Comparison of ENCODE assay signal across 26 cellular contexts in genomic region chr12:111699-112591, GRCh38. TPM values are rescaled to one million over a fixed set of nuclear protein-coding genes. Genes with fewer than 3 reads are reported as not detected.
DNase-seq lines count a peak whose midpoint lies in the region; ATAC-seq, FAIRE-seq and TF ChIP-seq lines count a peak whose summit lies in the region.
"Had no signal": no experiment of that assay in that cellular context is flagged by ENCODE, and none has a peak within 500 bp of the region (broad histone marks: within the 10 kb centered on the region; RNA-seq: fewer than 3 reads in every experiment).

No MANE protein-coding gene starts in this region.

- POLR2A ChIA-PET in HEK293T (lab: Yijun Ruan, JAX): no interaction called here
- POLR2A ChIA-PET in Caco-2 (lab: Charles Lee): no interaction called here

- 30 to 46% (median 32%) methylated on average over 12 of the region's 12 CpGs for WGBS in small intestine, 3 donors

- no peaks in the 10 kb centered on the region for H3K79me2 ChIP-seq in OCI-LY3 (ENCODE audit: low read length)

- H3K4me1 Mint-ChIP-seq in CD14-positive monocyte: peaks cover 40% of the 10 kb centered on the region
- H3K4me1 Mint-ChIP-seq in Caco-2 (ENCODE audit: low read depth, unreplicated experiment): peaks cover 13% of the 10 kb centered on the region
- H3K4me1 Mint-ChIP-seq in Calu3 (ENCODE audit: low read depth, unreplicated experiment): peaks cover 6% of the 10 kb centered on the region

- no peaks in the 10 kb centered on the region for H3K9me3 Mint-ChIP-seq in CD14-positive monocyte
- H3K9me3 Mint-ChIP-seq in Caco-2 (ENCODE audit: unreplicated experiment): no peaks in the 10 kb centered on the region
- no peaks in the 10 kb centered on the region for H3K9me3 Mint-ChIP-seq in Calu3 (ENCODE audit: low read depth, unreplicated experiment)
- H3K9me3 Mint-ChIP-seq: activated naive CD8-positive, alpha-beta T cell treated with anti-CD3 and anti-CD28 coated beads, Interleukin-2, amount 10 ng/mL, durations not matched to agents 7 days and 5 days had no signal

- H3K36me3 Mint-ChIP-seq in CD14-positive monocyte (no peaks in the 10 kb centered on the region), Caco-2 (ENCODE audit: insufficient read depth, unreplicated experiment) (no peaks in the 10 kb centered on the region), Calu3 (ENCODE audit: insufficient read depth, unreplicated experiment) (no peaks in the 10 kb centered on the region)
- H3K36me3 Mint-ChIP-seq: activated naive CD8-positive, alpha-beta T cell treated with anti-CD3 and anti-CD28 coated beads, Interleukin-2, amount 10 ng/mL, durations not matched to agents 7 days and 5 days had no signal

- H3K27me3 Mint-ChIP-seq in CD14-positive monocyte (ENCODE audit: low read depth in 3 of 3) (peaks cover 6 to 11% (median 9%) of the 10 kb centered on the region in 3 donors), Caco-2 (ENCODE audit: insufficient read depth, unreplicated experiment) (peaks cover 9% of the 10 kb centered on the region), Calu3 (ENCODE audit: unreplicated experiment) (peaks cover 73% of the 10 kb centered on the region)

- peak overlapping the region; percentile 68 to 94 for H3K4me3 Mint-ChIP-seq in CD14-positive monocyte
- H3K4me3 Mint-ChIP-seq in Caco-2 (ENCODE audit: unreplicated experiment): no peak overlapping the region
- H3K4me3 Mint-ChIP-seq in Calu3 (ENCODE audit: low read depth, unreplicated experiment): no peak overlapping the region
- H3K4me3 Mint-ChIP-seq: activated naive CD8-positive, alpha-beta T cell treated with anti-CD3 and anti-CD28 coated beads, Interleukin-2, amount 10 ng/mL, durations not matched to agents 7 days and 5 days had no signal

- FAIRE-seq in small intestine (lab: Jason Lieb, UNC): no peak
- FAIRE-seq: D721Med, urothelium cell line had no signal

- H3K9me3 ChIP-seq in OCI-LY3 (ENCODE audit: insufficient read depth, low read length): no peaks in the 10 kb centered on the region
- H3K9me3 ChIP-seq in mucosa of descending colon: no peaks in the 10 kb centered on the region
- no peaks in the 10 kb centered on the region for H3K9me3 ChIP-seq in Caco-2
- no peaks in the 10 kb centered on the region for H3K9me3 ChIP-seq in small intestine (ENCODE audit: control insufficient read depth, low read depth)
- H3K9me3 ChIP-seq: esophagus squamous epithelium, SJSA1 had no signal

- peak overlapping the region; percentile 62 for H3K4me2 ChIP-seq in OCI-LY3 (ENCODE audit: low read length)

- DNase-seq in CD14-positive monocyte (ENCODE audit: low spot score): peak; percentile 77
- DNase-seq in HEK293T (ENCODE audit: extremely low spot score): no peak
- peak in 1 of 3 donors; percentile 18 for DNase-seq in mucosa of descending colon
- no peak for DNase-seq in Caco-2
- DNase-seq in small intestine: no peak
- no peak for DNase-seq in Calu3
- DNase-seq: activated CD8-positive, alpha-beta memory T cell treated with anti-CD3 and anti-CD28 coated beads, Interleukin-2, amount 50 U/mL, for 4 hours; activated naive CD8-positive, alpha-beta T cell treated with anti-CD3 and anti-CD28 coated beads, Interleukin-2, amount 10 ng/mL, durations not matched to agents 7 days and 5 days; effector CD8-positive, alpha-beta T cell; esophagus squamous epithelium; GOT3; NCI-H1417; NCI-H2107; NCI-H510A; PC-3 had no signal

- H3K27ac ChIP-seq in OCI-LY3 (ENCODE audit: low read length) (0 out of 2 replicates have a peak overlapping the region, but pooled peaks have one; percentile 21), small intestine (ENCODE audit: low read depth in 1 of 2, low read length in 1 of 2) (no peak overlapping the region)
- H3K27ac ChIP-seq: esophagus squamous epithelium, SJSA1, VCaP had no signal

- CTCF ChIA-PET in HEK293T (lab: Yijun Ruan, JAX): interaction anchor here (1.1 kb wide), 1 partner anchor 108 kb away, joined by 4 read pairs; no protein-coding TSS in a partner anchor
- CTCF ChIA-PET in Caco-2 (lab: Charles Lee): no interaction called here
- CTCF ChIA-PET in Calu3 (lab: Charles Lee): no interaction called here

- ATAC-seq in mucosa of descending colon: peak; percentile 34
- ATAC-seq in GM18909 (IDR thresholded peaks at IDR 0.05; ENCODE audit: poor library complexity, unreplicated experiment): no peak
- ATAC-seq: PC-3 had no signal

- H3K36me3 ChIP-seq in OCI-LY3 (replicated peaks; ENCODE audit: low read depth, low read length) (no peaks in the 10 kb centered on the region), mucosa of descending colon (ENCODE audit: low read depth) (no peaks in the 10 kb centered on the region), Caco-2 (ENCODE audit: control insufficient read depth, insufficient read depth, low read length) (no peaks in the 10 kb centered on the region), small intestine (ENCODE audit: control insufficient read depth in 2 of 2, insufficient read depth in 2 of 2, low read length in 2 of 2) (no peaks in the 10 kb centered on the region)
- H3K36me3 ChIP-seq: esophagus squamous epithelium, SJSA1 had no signal

- H3K9ac ChIP-seq in OCI-LY3 (ENCODE audit: low read length): no peak overlapping the region

- peak overlapping the region; percentile 78 for H2AFZ ChIP-seq in OCI-LY3 (ENCODE audit: low read depth, low read length)

- no peak for TF ChIP-seq CTCF in CD14-positive monocyte (IDR thresholded peaks at IDR 0.05)
- no peak for TF ChIP-seq CTCF in OCI-LY3 (IDR thresholded peaks at IDR 0.05; ENCODE audit: low read depth, low read length)
- no peak for TF ChIP-seq CTCF in mucosa of descending colon (IDR thresholded peaks at IDR 0.05)
- no peak for TF ChIP-seq CTCF in Caco-2 (IDR thresholded peaks at IDR 0.05; ENCODE audit: insufficient read depth in 1 of 2, low read depth in 1 of 2, low read length in 1 of 2, severe bottlenecking in 1 of 2, unreplicated experiment in 1 of 2)
- no peak for TF ChIP-seq CTCF in Calu3 (IDR thresholded peaks at IDR 0.05; ENCODE audit: unreplicated experiment)

- H3K4me3 ChIP-seq in OCI-LY3 (ENCODE audit: low read length) (peak overlapping the region; percentile 17; the same call in 1 of the 2 replicates), mucosa of descending colon (no peak overlapping the region), Caco-2 (ENCODE audit: low read depth, low read length) (no peak overlapping the region), small intestine (ENCODE audit: low read depth in 1 of 2, low read length in 2 of 2) (no peak overlapping the region)
- H3K4me3 ChIP-seq: esophagus squamous epithelium, SJSA1 had no signal

- intact Hi-C loops in CD14-positive monocyte (cut with micrococcal nuclease): no loop called here
- intact Hi-C loops in mucosa of descending colon (cut with DNase I, micrococcal nuclease): no loop called here
- intact Hi-C loops in Caco-2 (cut with micrococcal nuclease; ENCODE audit: unreplicated experiment): no loop called here
- intact Hi-C loops in Calu3 (cut with micrococcal nuclease; ENCODE audit: unreplicated experiment): no loop called here

- no peaks in the 10 kb centered on the region for H4K20me1 ChIP-seq in OCI-LY3 (ENCODE audit: insufficient read depth, low read length)

- H3K27me3 ChIP-seq in OCI-LY3 (ENCODE audit: low read depth, low read length) (no peaks in the 10 kb centered on the region; the same call in 1 of the 2 replicates), Caco-2 (replicated peaks; ENCODE audit: control insufficient read depth, insufficient read depth, low read length) (no peaks in the 10 kb centered on the region), small intestine (ENCODE audit: control insufficient read depth in 2 of 2, insufficient read depth in 2 of 2, low read length in 2 of 2) (no peaks in the 10 kb centered on the region)

- peak overlapping the region; percentile 89 to 98 (median 95) for H3K27ac Mint-ChIP-seq in CD14-positive monocyte
- H3K27ac Mint-ChIP-seq in Caco-2 (ENCODE audit: unreplicated experiment): no peak overlapping the region
- no peak overlapping the region for H3K27ac Mint-ChIP-seq in Calu3 (ENCODE audit: unreplicated experiment)
- H3K27ac Mint-ChIP-seq: activated naive CD8-positive, alpha-beta T cell treated with anti-CD3 and anti-CD28 coated beads, Interleukin-2, amount 10 ng/mL, durations not matched to agents 7 days and 5 days had no signal

- no TSS peak for BruUV-seq in Caco-2 (replicated peaks; lab: Mats Ljungman, UMichigan)
- no TSS peak for BruUV-seq in Calu3 (replicated peaks; lab: Mats Ljungman, UMichigan)

- H3K4me1 ChIP-seq in OCI-LY3 (ENCODE audit: low read length): peaks cover 31% of the 10 kb centered on the region
- H3K4me1 ChIP-seq in mucosa of descending colon (ENCODE audit: low read depth): no peaks in the 10 kb centered on the region
- peaks cover 13% of the 10 kb centered on the region for H3K4me1 ChIP-seq in Caco-2
- H3K4me1 ChIP-seq in small intestine (ENCODE audit: control insufficient read depth in 2 of 2, insufficient read depth in 1 of 2, low read depth in 1 of 2, low read length in 1 of 2): no peaks in the 10 kb centered on the region
- H3K4me1 ChIP-seq: SJSA1 had no signal

TF ChIP-seq in HEK293T, 16 proteins besides CTCF, POLR2A, EP300 and RAD21:
- TF ChIP-seq PKNOX1 (IDR thresholded peaks at IDR 0.05) (peak; percentile 63), ZNF384 (IDR thresholded peaks at IDR 0.05) (no peak)

RNA-seq across cellular contexts. Expression of gene IQSEC3, which starts 45.4 kb away (rescaled TPM):
- polyA plus RNA-seq in CD14-positive monocyte (not detected), small intestine (1 to 10 TPM in 1 of 3 donors, under 1 TPM in 1, not detected in 1; under 0.01 to 1.4 TPM)
- total RNA-seq in mucosa of descending colon (1 to 10 TPM in 2 of 3 donors, under 1 TPM in 1; 0.23 to 2.3 (median 1.1) TPM), Caco-2 (2022) (0.19 and 0.59 TPM in 2 replicates), Calu3 (2022) (0.42 TPM in 1 of 2 replicates, not detected in the other)
- total RNA-seq: A673, chondrocyte, LHCN-M2, pulmonary artery endothelial cell, SJSA1 had no signal
- polyA plus RNA-seq: BJ had no signal

Comparison
In these comparisons a context has a peak if more than half of its experiments do, and no peak if none do; other contexts are left out.
1. H3K27ac Mint-ChIP-seq: peak in CD14-positive monocyte (7 of 7); none in Caco-2 (single experiment) and Calu3 (single experiment).
2. H3K4me3 Mint-ChIP-seq: peak in CD14-positive monocyte (2 of 2); none in Caco-2 (single experiment) and Calu3 (single experiment).